In the genomic region with DNA sequence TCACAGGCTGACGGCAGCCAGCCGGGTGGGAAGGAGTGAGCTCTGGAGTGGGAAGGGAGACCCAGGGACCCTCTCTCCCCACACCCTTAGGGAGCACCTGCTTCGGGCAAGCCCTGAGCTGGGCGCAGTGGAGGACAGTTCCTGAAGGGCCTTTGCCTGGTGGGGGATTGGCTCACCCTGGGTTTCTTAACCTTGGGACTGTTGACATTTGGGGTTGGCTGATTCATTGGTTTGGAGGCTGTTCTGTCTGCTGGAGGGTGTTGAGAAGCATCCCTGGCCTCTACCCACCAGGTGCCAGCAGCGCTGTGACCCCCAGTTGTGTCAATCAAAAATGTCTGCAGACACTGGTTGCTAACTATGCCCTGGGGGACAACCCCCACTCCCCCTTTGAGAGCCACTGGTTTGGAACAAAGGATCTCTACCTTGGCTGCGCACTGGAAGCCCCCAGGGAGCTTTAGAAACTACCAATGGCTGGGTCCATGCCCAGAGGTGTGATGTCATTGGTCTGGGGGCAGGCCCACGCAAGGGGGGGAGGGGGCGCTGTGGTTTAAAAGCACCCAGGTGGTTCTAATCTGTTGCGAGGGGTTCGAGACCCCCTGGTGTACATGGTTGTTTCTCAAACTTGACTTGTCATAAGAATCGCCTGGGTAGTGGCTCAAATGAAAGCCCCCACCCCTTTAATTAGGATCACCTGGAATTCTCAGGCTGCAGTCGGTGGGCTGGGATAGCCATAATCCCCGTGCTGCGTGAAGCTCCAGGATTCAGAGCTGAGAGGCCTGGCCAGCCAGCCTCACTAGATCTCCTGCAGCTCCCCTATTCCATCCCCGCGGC, we compare ENCODE assay signal across 9 cellular contexts.
DNase-seq lines count a peak whose midpoint lies in the region; ATAC-seq and TF ChIP-seq lines count a peak whose summit lies in the region.
"Had no signal": no experiment of that assay in that cellular context is flagged by ENCODE, and none has a peak within 500 bp of the region (broad histone marks: within the 10 kb centered on the region; RNA-seq: fewer than 3 reads in every experiment).

No MANE protein-coding gene starts in this region.

- no peak for ATAC-seq in HG02610 (IDR thresholded peaks at IDR 0.05; ENCODE audit: unreplicated experiment)
- no peak for ATAC-seq in HG03196 (IDR thresholded peaks at IDR 0.05; ENCODE audit: unreplicated experiment)

- peak overlapping the region; percentile 47 for H3K4me3 ChIP-seq in BE2C (ENCODE audit: low read depth, low read length)
- peak overlapping the region; percentile 69 for H3K4me3 ChIP-seq in adipocyte (ENCODE audit: low read length)

- H3K27ac Mint-ChIP-seq in mesothelial cell of epicardium = peak overlapping the region; percentile 79

- H3K36me3 ChIP-seq in BE2C (0 out of 2 replicates have a peak, but pooled peaks cover 4% of the 10 kb centered on the region), adipocyte (ENCODE audit: control insufficient read depth, insufficient read depth, low read length, severe bottlenecking) (no peaks in the 10 kb centered on the region)
- H3K36me3 ChIP-seq: tibial artery had no signal

- no peaks in the 10 kb centered on the region for H3K27me3 ChIP-seq in BE2C
- H3K27me3 ChIP-seq in adipocyte (replicated peaks; ENCODE audit: control insufficient read depth, insufficient read depth, low read length) = no peaks in the 10 kb centered on the region

- DNase-seq in BE2C = peak; percentile 86
- DNase-seq in LHCN-M2 (ENCODE audit: low read depth) = peak; percentile 67
- peak; percentile 70 for DNase-seq in adipocyte (ENCODE audit: low read depth)
- DNase-seq in mesothelial cell of epicardium (ENCODE audit: low spot score in 2 of 2, unreplicated experiment in 2 of 2) = no peak
- no peak for DNase-seq in germinal center (ENCODE audit: low spot score)
- no peak for DNase-seq in superior temporal gyrus (ENCODE audit: extremely low spot score)

- no peaks in the 10 kb centered on the region for H3K27me3 Mint-ChIP-seq in mesothelial cell of epicardium (ENCODE audit: low read depth)

- H3K9me3 Mint-ChIP-seq in mesothelial cell of epicardium = no peaks in the 10 kb centered on the region

- peak overlapping the region; percentile 84 for H3K9ac ChIP-seq in adipocyte (ENCODE audit: low read length)

- H3K36me3 Mint-ChIP-seq in mesothelial cell of epicardium = peaks cover 2% of the 10 kb centered on the region

- H3K4me1 Mint-ChIP-seq in mesothelial cell of epicardium = peaks cover 62% of the 10 kb centered on the region

- H3K9me3 ChIP-seq in BE2C = no peaks in the 10 kb centered on the region
- no peaks in the 10 kb centered on the region for H3K9me3 ChIP-seq in adipocyte (ENCODE audit: control insufficient read depth, low read length)
- H3K9me3 ChIP-seq: tibial artery had no signal

- TF ChIP-seq CTCF in BE2C (IDR thresholded peaks at IDR 0.05; ENCODE audit: low read depth, low read length) (no peak), mesothelial cell of epicardium (IDR thresholded peaks at IDR 0.05; ENCODE audit: unreplicated experiment) (no peak)

- peak overlapping the region; percentile 80 for H3K4me3 Mint-ChIP-seq in mesothelial cell of epicardium

- H3K4me1 ChIP-seq in BE2C = peaks cover 62% of the 10 kb centered on the region
- peaks cover 62% of the 10 kb centered on the region for H3K4me1 ChIP-seq in adipocyte (ENCODE audit: control insufficient read depth, insufficient read depth, low read length)

Comparison
In these comparisons a context has a peak if more than half of its experiments do, and no peak if none do; other contexts are left out.
1. DNase-seq: peak in BE2C (single experiment), LHCN-M2 (single experiment) and adipocyte (single experiment); none in mesothelial cell of epicardium (0 of 2), germinal center (single experiment) and superior temporal gyrus (single experiment).